Comparison of ENCODE assay signal across 1 cellular context in genomic region chr5:128494516-128494915, GRCh38.
TF ChIP-seq lines count a peak whose summit lies in the region.

No MANE protein-coding gene starts in this region.

TF ChIP-seq in GM12878, 131 proteins besides CTCF, POLR2A, EP300 and RAD21:
- no peak for TF ChIP-seq DPF2 (IDR thresholded peaks at IDR 0.05)
- TF ChIP-seq MXI1 (IDR thresholded peaks at IDR 0.05; ENCODE audit: low read depth, low read length) = no peak
- no peak for TF ChIP-seq ZBTB4 (CRISPR knock-in tag; IDR thresholded peaks at IDR 0.05)
- TF ChIP-seq SP1 (IDR thresholded peaks at IDR 0.05; ENCODE audit: low read depth, low read length) = no peak
